In the genomic region with DNA sequence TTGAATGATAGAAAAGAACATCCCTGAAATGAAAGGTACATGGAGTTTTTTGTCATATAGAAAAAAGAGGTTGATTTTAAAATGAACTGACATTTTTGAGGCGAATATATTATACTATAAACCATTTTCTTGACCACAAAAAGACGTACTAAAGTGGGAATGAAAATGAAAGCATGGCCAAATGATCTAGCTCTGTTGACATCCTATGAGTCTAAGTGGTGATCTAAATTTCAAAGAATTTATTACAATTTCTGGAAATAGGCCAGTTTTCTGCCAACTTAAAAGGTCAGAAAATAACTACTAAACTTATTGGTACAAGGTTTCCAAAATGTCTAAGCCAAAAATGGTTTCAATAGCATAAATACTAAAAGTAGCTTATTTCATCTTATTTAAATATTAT, we compare ENCODE assay signal across 16 cellular contexts.
DNase-seq lines count a peak whose midpoint lies in the region; ATAC-seq, FAIRE-seq and TF ChIP-seq lines count a peak whose summit lies in the region.
"Had no signal": no experiment of that assay in that cellular context is flagged by ENCODE, and none has a peak within 500 bp of the region (broad histone marks: within the 10 kb centered on the region; RNA-seq: fewer than 3 reads in every experiment).

No MANE protein-coding gene starts in this region.

- ATAC-seq in IMR-90 (ENCODE audit: low read depth) (no peak), lower lobe of right lung (no peak), GM18498 (IDR thresholded peaks at IDR 0.05; ENCODE audit: unreplicated experiment) (no peak)

- peak; percentile 18 for DNase-seq in IMR-90
- peak; percentile 42 for DNase-seq in amniotic epithelial cell (ENCODE audit: low read depth)
- peak; percentile 42 for DNase-seq in iris pigment epithelial cell (ENCODE audit: low read depth)
- DNase-seq in urothelium cell line (ENCODE audit: low spot score) = peak; percentile 6
- DNase-seq in lower lobe of right lung = no peak
- DNase-seq in GM10248 (ENCODE audit: extremely low spot score) = no peak
- DNase-seq: Calu3; CD4-positive, alpha-beta memory T cell; H7; KBM-7; NCI-H1436 treated with DMSO at 0.1 percent for 48 hours; NCI-H524; Peyer's patch; SHP77 had no signal

- intact Hi-C loops in IMR-90 (cut with micrococcal nuclease) (no loop called here), lower lobe of right lung (cut with DNase I) (no loop called here)

- no TSS peak for BruUV-seq in IMR-90 (replicated peaks; lab: Mats Ljungman, UMichigan)

- no peak overlapping the region; the same call in 1 of the 2 replicates for H3K4me2 ChIP-seq in IMR-90 (ENCODE audit: low read depth, low read length)

- no peak overlapping the region for H3K18ac ChIP-seq in IMR-90 (ENCODE audit: low read depth, low read length)

- H3K9me1 ChIP-seq in IMR-90 (ENCODE audit: insufficient read depth, low read length) = no peaks in the 10 kb centered on the region

- H3K27ac ChIP-seq in IMR-90 (ENCODE audit: insufficient read depth, low read length) = no peak overlapping the region
- H3K27ac ChIP-seq in lower lobe of right lung = no peak overlapping the region
- H3K27ac ChIP-seq: HL-60, Peyer's patch had no signal

- H4K8ac ChIP-seq in IMR-90 (ENCODE audit: low read depth in 2 of 2, low read length in 2 of 2) = no peak overlapping the region

- POLR2A ChIA-PET in IMR-90 (lab: Charles Lee; ENCODE audit: unreplicated experiment) (no interaction called here), GM10248 (lab: Yijun Ruan, JAX) (no interaction called here)

- no peaks in the 10 kb centered on the region for H4K20me1 ChIP-seq in IMR-90 (ENCODE audit: insufficient read depth, low read length)

- H3K36me3 ChIP-seq in IMR-90 (ENCODE audit: control insufficient read depth, insufficient read depth, low read length) (no peaks in the 10 kb centered on the region), lower lobe of right lung (no peaks in the 10 kb centered on the region)
- H3K36me3 ChIP-seq: Peyer's patch had no signal

- H2AK5ac ChIP-seq in IMR-90 (ENCODE audit: low read depth, low read length) = no peak overlapping the region

- no peak for TF ChIP-seq POLR2A in IMR-90 (IDR thresholded peaks at IDR 0.05; ENCODE audit: low read depth, low read length)

- H2BK5ac ChIP-seq in IMR-90 (ENCODE audit: low read depth, low read length, poor library complexity, severe bottlenecking) = no peak overlapping the region

- no peak overlapping the region for H4K5ac ChIP-seq in IMR-90 (ENCODE audit: low read depth, low read length)

- no peak overlapping the region for H3K23ac ChIP-seq in IMR-90 (ENCODE audit: low read depth, low read length)

- CTCF ChIA-PET in IMR-90 (lab: Yijun Ruan, JAX) (no interaction called here), GM10248 (lab: Yijun Ruan, JAX) (interaction anchor here (1.0 kb wide), 1 partner anchor 10 kb away, joined by 3 read pairs; no protein-coding TSS in a partner anchor)

- H3K79me1 ChIP-seq in IMR-90 (ENCODE audit: low read depth in 1 of 2, low read length in 2 of 2) = no peaks in the 10 kb centered on the region

- H2AK9ac ChIP-seq in IMR-90 (replicated peaks; ENCODE audit: low read depth, low read length, poor library complexity) = no peak overlapping the region

- H3K4me1 ChIP-seq in IMR-90 (ENCODE audit: control insufficient read depth, insufficient read depth, low read length) = no peaks in the 10 kb centered on the region
- H3K4me1 ChIP-seq in lower lobe of right lung = no peaks in the 10 kb centered on the region
- H3K4me1 ChIP-seq: Peyer's patch had no signal

- no peak overlapping the region for H2BK15ac ChIP-seq in IMR-90 (ENCODE audit: low read depth, low read length)

- H3K4ac ChIP-seq in IMR-90 (ENCODE audit: low read depth, low read length) = no peak overlapping the region

- TF ChIP-seq RAD21 in IMR-90 (IDR thresholded peaks at IDR 0.05; ENCODE audit: low read length) = no peak

- no peak overlapping the region for H3K14ac ChIP-seq in IMR-90 (replicated peaks; ENCODE audit: low read depth, low read length)

- H2BK120ac ChIP-seq in IMR-90 (ENCODE audit: low read depth, low read length) = no peak overlapping the region

- no peak overlapping the region for H4K91ac ChIP-seq in IMR-90 (ENCODE audit: insufficient read depth, low read depth, low read length)

- no peak overlapping the region for H3K9ac ChIP-seq in IMR-90 (ENCODE audit: low read depth, low read length)

- no peaks in the 10 kb centered on the region for H3K9me3 ChIP-seq in IMR-90 (ENCODE audit: control insufficient read depth, insufficient read depth, low read length)
- no peaks in the 10 kb centered on the region for H3K9me3 ChIP-seq in lower lobe of right lung
- H3K9me3 ChIP-seq: Peyer's patch had no signal

- no peak for FAIRE-seq in urothelium cell line (lab: Jason Lieb, UNC)

- H3K56ac ChIP-seq in IMR-90 (ENCODE audit: extremely low read depth, insufficient read depth, low read length) = no peak overlapping the region

- no peak for TF ChIP-seq CTCF in IMR-90 (conservative IDR thresholded peaks at IDR 0.05; ENCODE audit: low read depth, low read length)
- no peak for TF ChIP-seq CTCF in lower lobe of right lung (IDR thresholded peaks at IDR 0.05)
- TF ChIP-seq CTCF in GM10248 (IDR thresholded peaks at IDR 0.05; ENCODE audit: control extremely low read depth, extremely low read depth, low read depth, missing control alignments) = no peak

- no peak overlapping the region for H2AFZ ChIP-seq in IMR-90 (replicated peaks; ENCODE audit: low read length, poor library complexity)

- H3K4me3 ChIP-seq in IMR-90 (ENCODE audit: insufficient read depth, low read depth, low read length) (no peak overlapping the region), lower lobe of right lung (no peak overlapping the region)
- H3K4me3 ChIP-seq: Peyer's patch had no signal

- H2BK20ac ChIP-seq in IMR-90 (ENCODE audit: low read depth, low read length) = no peak overlapping the region

- in situ Hi-C loops in IMR-90 (cut with MboI; ENCODE audit: low sequenced_read_pairs) = no loop called here

- dilution Hi-C loops in IMR-90 (cut with HindIII; ENCODE audit: low sequenced_read_pairs, unreplicated experiment) = no loop called here

- no CpG with 5 or more reads among the region's 2 CpGs for WGBS in IMR-90 (ENCODE audit: extremely low coverage in 2 of 2, insufficient read length in 1 of 2), 2 experiments

- H3K27me3 ChIP-seq in IMR-90 (ENCODE audit: control insufficient read depth, insufficient read depth, low read length) (no peaks in the 10 kb centered on the region), lower lobe of right lung (ENCODE audit: low read depth) (no peaks in the 10 kb centered on the region)
- H3K27me3 ChIP-seq: Peyer's patch had no signal

TF ChIP-seq in IMR-90, 13 proteins besides CTCF, POLR2A, EP300 and RAD21:
- no peak for TF ChIP-seq MXI1 (IDR thresholded peaks at IDR 0.05; ENCODE audit: borderline replicate concordance, low read depth, low read length)
- TF ChIP-seq NFE2L2 (IDR thresholded peaks at IDR 0.05; ENCODE audit: low read depth, low read length) = no peak
- TF ChIP-seq MAFK (IDR thresholded peaks at IDR 0.05; ENCODE audit: low read depth, low read length) = no peak
- TF ChIP-seq RCOR1 (IDR thresholded peaks at IDR 0.05; ENCODE audit: insufficient replicate concordance, low read length) = no peak
- TF ChIP-seq MAZ (IDR thresholded peaks at IDR 0.05; ENCODE audit: borderline replicate concordance, low read depth, low read length) = no peak
- no peak for TF ChIP-seq RFX5 (IDR thresholded peaks at IDR 0.05; ENCODE audit: low read depth, low read length)
- TF ChIP-seq FOS (IDR thresholded peaks at IDR 0.05; ENCODE audit: low read depth, low read length) = no peak
- TF ChIP-seq, protein P1, sequence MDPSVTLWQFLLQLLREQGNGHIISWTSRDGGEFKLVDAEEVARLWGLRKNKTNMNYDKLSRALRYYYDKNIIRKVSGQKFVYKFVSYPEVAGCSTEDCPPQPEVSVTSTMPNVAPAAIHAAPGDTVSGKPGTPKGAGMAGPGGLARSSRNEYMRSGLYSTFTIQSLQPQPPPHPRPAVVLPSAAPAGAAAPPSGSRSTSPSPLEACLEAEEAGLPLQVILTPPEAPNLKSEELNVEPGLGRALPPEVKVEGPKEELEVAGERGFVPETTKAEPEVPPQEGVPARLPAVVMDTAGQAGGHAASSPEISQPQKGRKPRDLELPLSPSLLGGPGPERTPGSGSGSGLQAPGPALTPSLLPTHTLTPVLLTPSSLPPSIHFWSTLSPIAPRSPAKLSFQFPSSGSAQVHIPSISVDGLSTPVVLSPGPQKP (IDR thresholded peaks at IDR 0.05; ENCODE audit: borderline replicate concordance, low read depth, low read length) = no peak
- no peak for TF ChIP-seq CHD1 (IDR thresholded peaks at IDR 0.05; ENCODE audit: low read depth, low read length)
- no peak for TF ChIP-seq SMC3 (IDR thresholded peaks at IDR 0.05; ENCODE audit: low read depth, low read length)
- TF ChIP-seq BHLHE40 (IDR thresholded peaks at IDR 0.05; ENCODE audit: low read depth, low read length) = no peak
- no peak for TF ChIP-seq CEBPB (IDR thresholded peaks at IDR 0.05; ENCODE audit: low read depth, low read length)
- TF ChIP-seq, protein P2, sequence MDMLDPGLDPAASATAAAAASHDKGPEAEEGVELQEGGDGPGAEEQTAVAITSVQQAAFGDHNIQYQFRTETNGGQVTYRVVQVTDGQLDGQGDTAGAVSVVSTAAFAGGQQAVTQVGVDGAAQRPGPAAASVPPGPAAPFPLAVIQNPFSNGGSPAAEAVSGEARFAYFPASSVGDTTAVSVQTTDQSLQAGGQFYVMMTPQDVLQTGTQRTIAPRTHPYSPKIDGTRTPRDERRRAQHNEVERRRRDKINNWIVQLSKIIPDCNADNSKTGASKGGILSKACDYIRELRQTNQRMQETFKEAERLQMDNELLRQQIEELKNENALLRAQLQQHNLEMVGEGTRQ (IDR thresholded peaks at IDR 0.05; ENCODE audit: low read depth, low read length) = no peak

Comparison
In these comparisons a context has a peak if more than half of its experiments do, and no peak if none do; other contexts are left out.
1. DNase-seq: peak in IMR-90 (single experiment), amniotic epithelial cell (single experiment), iris pigment epithelial cell (single experiment) and urothelium cell line (single experiment); none in lower lobe of right lung (single experiment) and GM10248 (single experiment).